Comparison of ENCODE assay signal across 31 cellular contexts in genomic region chr20:17437251-17437650, GRCh38.
"Had no signal": no experiment of that assay in that cellular context is flagged by ENCODE, and none has a peak within 500 bp of the region (broad histone marks: within the 10 kb centered on the region; RNA-seq: fewer than 3 reads in every experiment).

No MANE protein-coding gene starts in this region.

- H3K27ac Mint-ChIP-seq: activated B cell treated with CpG ODN at 0.5 μM for 24 hours; activated CD4-positive, alpha-beta memory T cell treated with anti-CD3 and anti-CD28 coated beads for 36 hours; activated naive CD4-positive, alpha-beta T cell treated with anti-CD3 and anti-CD28 coated beads for 36 hours; activated naive CD4-positive, alpha-beta T cell treated with anti-CD3 and anti-CD28 coated beads, Interleukin-2, amount 50 U/mL, for 72 hours; activated T-helper 1 cell treated with anti-CD3 and anti-CD28 coated beads, Interleukin-12 subunit alpha, Interleukin-12 subunit beta, Interleukin-2, Interleukin-4 antibody, amounts not matched to agents 30 ng/mL and 10 ng/mL and 1 ng/mL, durations not matched to agents 14 hours and 24 hours and 36 hours; T-cell; T-helper 17 cell had no signal

- H3K4me1 Mint-ChIP-seq: activated B cell treated with CpG ODN at 0.5 μM for 24 hours, T-cell had no signal

- H3K27me3 ChIP-seq: adrenal gland, body of pancreas had no signal

- H3K9me3 Mint-ChIP-seq: activated naive CD4-positive, alpha-beta T cell treated with anti-CD3 and anti-CD28 coated beads for 36 hours; activated T-helper 1 cell treated with anti-CD3 and anti-CD28 coated beads, Interleukin-12 subunit alpha, Interleukin-12 subunit beta, Interleukin-2, Interleukin-4 antibody, amounts not matched to agents 30 ng/mL and 10 ng/mL and 1 ng/mL, durations not matched to agents 14 hours and 24 hours and 36 hours had no signal

- DNase-seq: activated B cell treated with CpG ODN at 0.5 μM for 24 hours; activated CD4-positive, alpha-beta memory T cell treated with anti-CD3 and anti-CD28 coated beads for 36 hours; activated CD4-positive, alpha-beta T cell treated with anti-CD3 and anti-CD28 coated beads for 4 hours; activated CD4-positive, alpha-beta T cell treated with anti-CD3 and anti-CD28 coated beads, Interleukin-2, amount 50 U/mL, for 1 hour; activated CD4-positive, CD25-positive, alpha-beta regulatory T cell treated with anti-CD3 and anti-CD28 coated beads, Interleukin-2, amount 50 U/mL, for 72 hours; activated CD8-positive, alpha-beta memory T cell treated with anti-CD3 and anti-CD28 coated beads, Interleukin-2, amount 50 U/mL, for 4 hours; activated gamma-delta T cell treated with Interleukin-2 at 50 U/mL for 16 hours; activated naive CD4-positive, alpha-beta T cell treated with anti-CD3 and anti-CD28 coated beads for 36 hours; activated T-cell treated with anti-CD3 and anti-CD28 coated beads for 4 hours; activated T-cell treated with anti-CD3 and anti-CD28 coated beads, Interleukin-2, amount 50 U/mL, for 4 hours; adrenal gland; body of pancreas; caudate nucleus; MM.1S; MV-4-11; NCI-H1092; NCI-H1436 treated with DMSO at 0.1 percent for 48 hours; NCI-H1694 treated with DMSO at 0.1 percent for 48 hours; NCI-H2029; NCI-H345; NCI-H524 treated with DMSO at 0.1 percent for 48 hours; RPMI8226; SHP77 treated with DMSO at 0.1 percent for 48 hours; T-cell; T-helper 17 cell had no signal

- H3K4me1 ChIP-seq: adrenal gland, body of pancreas had no signal

- H3K4me3 Mint-ChIP-seq: activated B cell treated with CpG ODN at 0.5 μM for 24 hours; activated CD4-positive, alpha-beta memory T cell treated with anti-CD3 and anti-CD28 coated beads for 36 hours; activated naive CD4-positive, alpha-beta T cell treated with anti-CD3 and anti-CD28 coated beads for 36 hours; activated T-cell treated with anti-CD3 and anti-CD28 coated beads, Interleukin-2, amount 50 U/mL, for 4 hours; activated T-helper 1 cell treated with anti-CD3 and anti-CD28 coated beads, Interleukin-12 subunit alpha, Interleukin-12 subunit beta, Interleukin-2, Interleukin-4 antibody, amounts not matched to agents 30 ng/mL and 10 ng/mL and 1 ng/mL, durations not matched to agents 14 hours and 24 hours and 36 hours; T-cell; T-helper 17 cell had no signal

- H3K36me3 ChIP-seq: adrenal gland had no signal

- H3K4me3 ChIP-seq: adrenal gland, body of pancreas had no signal

- H3K9me3 ChIP-seq: adrenal gland, body of pancreas had no signal

- H3K27ac ChIP-seq: adrenal gland, body of pancreas, KMS-11, VCaP had no signal

- H3K36me3 Mint-ChIP-seq: activated CD4-positive, alpha-beta memory T cell treated with anti-CD3 and anti-CD28 coated beads for 36 hours; T-cell had no signal

- ATAC-seq: activated naive CD4-positive, alpha-beta T cell treated with anti-CD3 and anti-CD28 coated beads, Interleukin-2, amount 50 U/mL, for 72 hours; activated T-cell treated with anti-CD3 and anti-CD28 coated beads, Interleukin-2, amount 50 U/mL, for 4 hours; body of pancreas; Panc1; SK-N-SH treated with all-trans-retinoic acid at 6 μM for 48 hours; T-cell; T-helper 17 cell had no signal
